Comparison of ENCODE assay signal across 1 cellular context in the genomic region with DNA sequence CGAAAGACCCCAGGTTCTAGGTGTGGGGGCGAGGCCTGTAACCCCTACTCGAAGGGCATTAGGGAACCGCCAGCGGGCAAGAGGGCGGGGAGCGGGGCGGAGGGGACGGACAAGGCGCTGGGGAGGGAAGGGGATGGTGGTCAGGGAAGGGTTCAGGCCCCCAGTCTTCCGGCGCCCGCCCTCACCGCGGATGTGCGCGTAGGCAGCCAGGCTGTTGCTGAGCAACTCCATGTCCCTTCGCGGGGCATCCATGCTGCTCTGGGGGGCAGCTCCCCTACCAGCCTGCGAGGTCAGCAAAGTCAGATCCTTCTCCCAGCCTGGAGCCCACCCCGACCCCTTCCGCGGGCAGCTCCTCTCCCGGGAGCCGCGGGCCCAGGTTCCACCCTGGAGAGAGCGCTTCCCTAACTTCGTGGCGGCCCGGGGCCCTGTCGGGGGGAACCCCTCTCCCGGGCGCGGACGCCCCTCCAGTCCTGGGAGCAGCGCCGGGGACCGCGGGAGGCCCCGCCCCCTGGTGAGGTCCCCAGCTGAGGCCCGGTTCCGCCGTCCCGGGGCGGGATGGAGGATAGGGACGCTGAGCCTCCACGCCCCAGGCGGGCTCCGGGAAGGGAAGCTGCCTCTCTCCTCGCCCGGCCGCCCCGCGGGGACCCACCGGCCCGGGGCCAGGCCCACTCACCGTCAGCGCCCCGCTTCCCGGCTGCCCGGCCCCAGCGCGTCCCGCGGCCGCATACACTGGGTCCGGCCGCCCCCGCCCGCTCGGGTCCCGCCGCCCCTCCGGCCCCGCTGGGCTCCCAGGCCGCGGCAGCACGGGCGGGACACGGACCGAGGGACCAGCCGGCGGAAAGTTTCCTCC.
TF ChIP-seq lines count a peak whose summit lies in the region.

No MANE protein-coding gene starts in this region.

TF ChIP-seq in K562, 482 proteins besides CTCF, POLR2A, EP300 and RAD21 (continued from another document and continues in another):
- TF ChIP-seq, protein P1, sequence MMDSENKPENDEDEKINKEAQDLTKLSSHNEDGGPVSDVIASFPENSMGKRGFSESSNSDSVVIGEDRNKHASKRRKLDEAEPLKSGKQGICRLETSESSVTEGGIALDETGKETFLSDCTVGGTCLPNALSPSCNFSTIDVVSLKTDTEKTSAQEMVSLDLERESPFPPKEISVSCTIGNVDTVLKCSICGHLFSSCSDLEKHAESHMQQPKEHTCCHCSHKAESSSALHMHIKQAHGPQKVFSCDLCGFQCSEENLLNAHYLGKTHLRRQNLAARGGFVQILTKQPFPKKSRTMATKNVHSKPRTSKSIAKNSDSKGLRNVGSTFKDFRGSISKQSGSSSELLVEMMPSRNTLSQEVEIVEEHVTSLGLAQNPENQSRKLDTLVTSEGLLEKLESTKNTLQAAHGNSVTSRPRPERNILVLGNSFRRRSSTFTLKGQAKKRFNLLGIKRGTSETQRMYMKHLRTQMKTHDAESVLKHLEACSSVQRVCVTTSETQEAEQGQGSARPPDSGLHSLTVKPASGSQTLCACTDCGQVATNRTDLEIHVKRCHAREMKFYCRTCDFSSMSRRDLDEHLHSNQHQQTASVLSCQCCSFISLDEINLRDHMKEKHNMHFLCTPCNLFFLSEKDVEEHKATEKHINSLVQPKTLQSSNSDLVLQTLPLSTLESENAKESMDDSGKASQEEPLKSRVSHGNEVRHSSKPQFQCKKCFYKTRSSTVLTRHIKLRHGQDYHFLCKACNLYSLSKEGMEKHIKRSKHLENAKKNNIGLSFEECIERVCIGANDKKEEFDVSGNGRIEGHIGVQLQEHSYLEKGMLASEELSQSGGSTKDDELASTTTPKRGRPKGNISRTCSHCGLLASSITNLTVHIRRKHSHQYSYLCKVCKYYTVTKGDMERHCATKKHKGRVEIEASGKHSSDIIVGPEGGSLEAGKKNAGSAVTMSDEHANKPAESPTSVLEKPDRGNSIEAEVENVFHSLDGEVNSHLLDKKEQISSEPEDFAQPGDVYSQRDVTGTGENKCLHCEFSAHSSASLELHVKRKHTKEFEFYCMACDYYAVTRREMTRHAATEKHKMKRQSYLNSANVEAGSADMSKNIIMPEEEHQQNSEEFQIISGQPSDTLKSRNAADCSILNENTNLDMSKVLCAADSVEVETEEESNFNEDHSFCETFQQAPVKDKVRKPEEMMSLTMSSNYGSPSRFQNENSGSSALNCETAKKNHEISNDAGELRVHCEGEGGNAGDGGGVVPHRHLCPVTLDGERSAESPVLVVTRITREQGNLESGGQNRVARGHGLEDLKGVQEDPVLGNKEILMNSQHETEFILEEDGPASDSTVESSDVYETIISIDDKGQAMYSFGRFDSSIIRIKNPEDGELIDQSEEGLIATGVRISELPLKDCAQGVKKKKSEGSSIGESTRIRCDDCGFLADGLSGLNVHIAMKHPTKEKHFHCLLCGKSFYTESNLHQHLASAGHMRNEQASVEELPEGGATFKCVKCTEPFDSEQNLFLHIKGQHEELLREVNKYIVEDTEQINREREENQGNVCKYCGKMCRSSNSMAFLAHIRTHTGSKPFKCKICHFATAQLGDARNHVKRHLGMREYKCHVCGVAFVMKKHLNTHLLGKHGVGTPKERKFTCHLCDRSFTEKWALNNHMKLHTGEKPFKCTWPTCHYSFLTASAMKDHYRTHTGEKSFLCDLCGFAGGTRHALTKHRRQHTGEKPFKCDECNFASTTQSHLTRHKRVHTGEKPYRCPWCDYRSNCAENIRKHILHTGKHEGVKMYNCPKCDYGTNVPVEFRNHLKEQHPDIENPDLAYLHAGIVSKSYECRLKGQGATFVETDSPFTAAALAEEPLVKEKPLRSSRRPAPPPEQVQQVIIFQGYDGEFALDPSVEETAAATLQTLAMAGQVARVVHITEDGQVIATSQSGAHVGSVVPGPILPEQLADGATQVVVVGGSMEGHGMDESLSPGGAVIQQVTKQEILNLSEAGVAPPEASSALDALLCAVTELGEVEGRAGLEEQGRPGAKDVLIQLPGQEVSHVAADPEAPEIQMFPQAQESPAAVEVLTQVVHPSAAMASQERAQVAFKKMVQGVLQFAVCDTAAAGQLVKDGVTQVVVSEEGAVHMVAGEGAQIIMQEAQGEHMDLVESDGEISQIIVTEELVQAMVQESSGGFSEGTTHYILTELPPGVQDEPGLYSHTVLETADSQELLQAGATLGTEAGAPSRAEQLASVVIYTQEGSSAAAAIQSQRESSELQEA (IDR thresholded peaks at IDR 0.05; ENCODE audit: low read depth): no peak
- no peak for TF ChIP-seq FOXA1 (IDR thresholded peaks at IDR 0.05; ENCODE audit: borderline replicate concordance)
- TF ChIP-seq XRCC4 (IDR thresholded peaks at IDR 0.05; ENCODE audit: extremely low read depth, insufficient read depth, insufficient read length): no peak
- TF ChIP-seq ZSCAN32 (CRISPR knock-in tag; IDR thresholded peaks at IDR 0.05): no peak
- TF ChIP-seq, protein P2, sequence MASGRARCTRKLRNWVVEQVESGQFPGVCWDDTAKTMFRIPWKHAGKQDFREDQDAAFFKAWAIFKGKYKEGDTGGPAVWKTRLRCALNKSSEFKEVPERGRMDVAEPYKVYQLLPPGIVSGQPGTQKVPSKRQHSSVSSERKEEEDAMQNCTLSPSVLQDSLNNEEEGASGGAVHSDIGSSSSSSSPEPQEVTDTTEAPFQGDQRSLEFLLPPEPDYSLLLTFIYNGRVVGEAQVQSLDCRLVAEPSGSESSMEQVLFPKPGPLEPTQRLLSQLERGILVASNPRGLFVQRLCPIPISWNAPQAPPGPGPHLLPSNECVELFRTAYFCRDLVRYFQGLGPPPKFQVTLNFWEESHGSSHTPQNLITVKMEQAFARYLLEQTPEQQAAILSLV (tag; IDR thresholded peaks at IDR 0.05): no peak
- peak in 1 of 2 experiments; percentile 69; a peak in 2 of 4 replicates for TF ChIP-seq NONO (IDR thresholded peaks at IDR 0.05; ENCODE audit: low read depth in 2 of 2, low read length in 1 of 2)
- TF ChIP-seq SIN3A (IDR thresholded peaks at IDR 0.05; ENCODE audit: borderline replicate concordance in 2 of 2, control insufficient read depth in 1 of 2, low read depth in 2 of 2, low read length in 2 of 2): no peak; a peak in 1 of 4 replicates
- no peak; the same call in 1 of the 2 replicates for TF ChIP-seq ZBTB1 (CRISPR knock-in tag; IDR thresholded peaks at IDR 0.05; ENCODE audit: borderline replicate concordance, low read depth)
- TF ChIP-seq HMG20B (CRISPR knock-in tag; IDR thresholded peaks at IDR 0.05): no peak
- no peak for TF ChIP-seq ZFP36 (IDR thresholded peaks at IDR 0.05; ENCODE audit: low read depth, low read length, partially characterized antibody)
- no peak for TF ChIP-seq CBX2 (IDR thresholded peaks at IDR 0.05; ENCODE audit: insufficient read depth, low read length, poor library complexity, severe bottlenecking)
- no peak for TF ChIP-seq ZNF212 (CRISPR knock-in tag; IDR thresholded peaks at IDR 0.05)
- TF ChIP-seq, protein P3, sequence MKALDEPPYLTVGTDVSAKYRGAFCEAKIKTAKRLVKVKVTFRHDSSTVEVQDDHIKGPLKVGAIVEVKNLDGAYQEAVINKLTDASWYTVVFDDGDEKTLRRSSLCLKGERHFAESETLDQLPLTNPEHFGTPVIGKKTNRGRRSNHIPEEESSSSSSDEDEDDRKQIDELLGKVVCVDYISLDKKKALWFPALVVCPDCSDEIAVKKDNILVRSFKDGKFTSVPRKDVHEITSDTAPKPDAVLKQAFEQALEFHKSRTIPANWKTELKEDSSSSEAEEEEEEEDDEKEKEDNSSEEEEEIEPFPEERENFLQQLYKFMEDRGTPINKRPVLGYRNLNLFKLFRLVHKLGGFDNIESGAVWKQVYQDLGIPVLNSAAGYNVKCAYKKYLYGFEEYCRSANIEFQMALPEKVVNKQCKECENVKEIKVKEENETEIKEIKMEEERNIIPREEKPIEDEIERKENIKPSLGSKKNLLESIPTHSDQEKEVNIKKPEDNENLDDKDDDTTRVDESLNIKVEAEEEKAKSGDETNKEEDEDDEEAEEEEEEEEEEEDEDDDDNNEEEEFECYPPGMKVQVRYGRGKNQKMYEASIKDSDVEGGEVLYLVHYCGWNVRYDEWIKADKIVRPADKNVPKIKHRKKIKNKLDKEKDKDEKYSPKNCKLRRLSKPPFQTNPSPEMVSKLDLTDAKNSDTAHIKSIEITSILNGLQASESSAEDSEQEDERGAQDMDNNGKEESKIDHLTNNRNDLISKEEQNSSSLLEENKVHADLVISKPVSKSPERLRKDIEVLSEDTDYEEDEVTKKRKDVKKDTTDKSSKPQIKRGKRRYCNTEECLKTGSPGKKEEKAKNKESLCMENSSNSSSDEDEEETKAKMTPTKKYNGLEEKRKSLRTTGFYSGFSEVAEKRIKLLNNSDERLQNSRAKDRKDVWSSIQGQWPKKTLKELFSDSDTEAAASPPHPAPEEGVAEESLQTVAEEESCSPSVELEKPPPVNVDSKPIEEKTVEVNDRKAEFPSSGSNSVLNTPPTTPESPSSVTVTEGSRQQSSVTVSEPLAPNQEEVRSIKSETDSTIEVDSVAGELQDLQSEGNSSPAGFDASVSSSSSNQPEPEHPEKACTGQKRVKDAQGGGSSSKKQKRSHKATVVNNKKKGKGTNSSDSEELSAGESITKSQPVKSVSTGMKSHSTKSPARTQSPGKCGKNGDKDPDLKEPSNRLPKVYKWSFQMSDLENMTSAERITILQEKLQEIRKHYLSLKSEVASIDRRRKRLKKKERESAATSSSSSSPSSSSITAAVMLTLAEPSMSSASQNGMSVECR (CRISPR knock-in tag; IDR thresholded peaks at IDR 0.05): no peak
- no peak for TF ChIP-seq RNF2 (IDR thresholded peaks at IDR 0.05)
- no peak for TF ChIP-seq MTA3 (IDR thresholded peaks at IDR 0.05; ENCODE audit: borderline replicate concordance)
- TF ChIP-seq U2AF2 (optimal IDR thresholded peaks at IDR 0.05; ENCODE audit: low read depth, low read length): no peak
- no peak for TF ChIP-seq TCF7L2 (IDR thresholded peaks at IDR 0.05; ENCODE audit: low read depth, low read length)
- TF ChIP-seq IFI16 (CRISPR knock-in tag; IDR thresholded peaks at IDR 0.05): no peak
- TF ChIP-seq, protein P4, sequence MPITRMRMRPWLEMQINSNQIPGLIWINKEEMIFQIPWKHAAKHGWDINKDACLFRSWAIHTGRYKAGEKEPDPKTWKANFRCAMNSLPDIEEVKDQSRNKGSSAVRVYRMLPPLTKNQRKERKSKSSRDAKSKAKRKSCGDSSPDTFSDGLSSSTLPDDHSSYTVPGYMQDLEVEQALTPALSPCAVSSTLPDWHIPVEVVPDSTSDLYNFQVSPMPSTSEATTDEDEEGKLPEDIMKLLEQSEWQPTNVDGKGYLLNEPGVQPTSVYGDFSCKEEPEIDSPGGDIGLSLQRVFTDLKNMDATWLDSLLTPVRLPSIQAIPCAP (CRISPR knock-in tag; IDR thresholded peaks at IDR 0.05; ENCODE audit: borderline replicate concordance): no peak
- TF ChIP-seq SAP30 (IDR thresholded peaks at IDR 0.05; ENCODE audit: borderline replicate concordance, insufficient read depth, low read depth, low read length, poor library complexity, severe bottlenecking): peak; percentile 15
- no peak for TF ChIP-seq NFXL1 (CRISPR knock-in tag; IDR thresholded peaks at IDR 0.05)
- no peak for TF ChIP-seq ZNF133 (CRISPR knock-in tag; IDR thresholded peaks at IDR 0.05)
- TF ChIP-seq MTA2 (IDR thresholded peaks at IDR 0.05; ENCODE audit: low read depth): no peak
- TF ChIP-seq HDAC6 (IDR thresholded peaks at IDR 0.05; ENCODE audit: low read depth, low read length): no peak
- no peak for TF ChIP-seq ZNF184 (CRISPR knock-in tag; IDR thresholded peaks at IDR 0.05)
- no peak for TF ChIP-seq NFIX (CRISPR knock-in tag; IDR thresholded peaks at IDR 0.05; ENCODE audit: low read depth)
- no peak for TF ChIP-seq CBX5 (IDR thresholded peaks at IDR 0.05; ENCODE audit: borderline replicate concordance, low read depth)
- TF ChIP-seq HMG20A (CRISPR knock-in tag; conservative IDR thresholded peaks at IDR 0.05): no peak
- no peak for TF ChIP-seq PURB (CRISPR knock-in tag; IDR thresholded peaks at IDR 0.05; ENCODE audit: low read depth)
- TF ChIP-seq ZNF766 (CRISPR knock-in tag; conservative IDR thresholded peaks at IDR 0.05): no peak
- no peak for TF ChIP-seq SMARCB1 (IDR thresholded peaks at IDR 0.05; ENCODE audit: insufficient read length, low read depth)
- no peak for TF ChIP-seq BRCA1 (IDR thresholded peaks at IDR 0.05)
- no peak for TF ChIP-seq BRCA1 (CRISPR knock-in tag; IDR thresholded peaks at IDR 0.05)
- TF ChIP-seq TSC22D4 (tag; IDR thresholded peaks at IDR 0.05): no peak
- no peak for TF ChIP-seq ZNF143 (CRISPR knock-in tag; IDR thresholded peaks at IDR 0.05)
- TF ChIP-seq, protein P5, sequence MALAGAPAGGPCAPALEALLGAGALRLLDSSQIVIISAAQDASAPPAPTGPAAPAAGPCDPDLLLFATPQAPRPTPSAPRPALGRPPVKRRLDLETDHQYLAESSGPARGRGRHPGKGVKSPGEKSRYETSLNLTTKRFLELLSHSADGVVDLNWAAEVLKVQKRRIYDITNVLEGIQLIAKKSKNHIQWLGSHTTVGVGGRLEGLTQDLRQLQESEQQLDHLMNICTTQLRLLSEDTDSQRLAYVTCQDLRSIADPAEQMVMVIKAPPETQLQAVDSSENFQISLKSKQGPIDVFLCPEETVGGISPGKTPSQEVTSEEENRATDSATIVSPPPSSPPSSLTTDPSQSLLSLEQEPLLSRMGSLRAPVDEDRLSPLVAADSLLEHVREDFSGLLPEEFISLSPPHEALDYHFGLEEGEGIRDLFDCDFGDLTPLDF (CRISPR knock-in tag; IDR thresholded peaks at IDR 0.05): no peak
- no peak for TF ChIP-seq SLC30A9 (CRISPR knock-in tag; IDR thresholded peaks at IDR 0.05)
- no peak; the same call in 1 of the 2 replicates for TF ChIP-seq CTBP1 (IDR thresholded peaks at IDR 0.05; ENCODE audit: borderline replicate concordance)
- no peak for TF ChIP-seq SP2 (IDR thresholded peaks at IDR 0.05; ENCODE audit: extremely low read depth, low read depth, low read length, poor library complexity, severe bottlenecking)
- TF ChIP-seq RBM39 (optimal IDR thresholded peaks at IDR 0.05; ENCODE audit: low read depth, low read length): no peak
- no peak for TF ChIP-seq MCM3 (IDR thresholded peaks at IDR 0.05)
- TF ChIP-seq NFE2 (IDR thresholded peaks at IDR 0.05; ENCODE audit: low read depth): no peak
- TF ChIP-seq SMARCE1 (IDR thresholded peaks at IDR 0.05): no peak
- TF ChIP-seq, protein P6, sequence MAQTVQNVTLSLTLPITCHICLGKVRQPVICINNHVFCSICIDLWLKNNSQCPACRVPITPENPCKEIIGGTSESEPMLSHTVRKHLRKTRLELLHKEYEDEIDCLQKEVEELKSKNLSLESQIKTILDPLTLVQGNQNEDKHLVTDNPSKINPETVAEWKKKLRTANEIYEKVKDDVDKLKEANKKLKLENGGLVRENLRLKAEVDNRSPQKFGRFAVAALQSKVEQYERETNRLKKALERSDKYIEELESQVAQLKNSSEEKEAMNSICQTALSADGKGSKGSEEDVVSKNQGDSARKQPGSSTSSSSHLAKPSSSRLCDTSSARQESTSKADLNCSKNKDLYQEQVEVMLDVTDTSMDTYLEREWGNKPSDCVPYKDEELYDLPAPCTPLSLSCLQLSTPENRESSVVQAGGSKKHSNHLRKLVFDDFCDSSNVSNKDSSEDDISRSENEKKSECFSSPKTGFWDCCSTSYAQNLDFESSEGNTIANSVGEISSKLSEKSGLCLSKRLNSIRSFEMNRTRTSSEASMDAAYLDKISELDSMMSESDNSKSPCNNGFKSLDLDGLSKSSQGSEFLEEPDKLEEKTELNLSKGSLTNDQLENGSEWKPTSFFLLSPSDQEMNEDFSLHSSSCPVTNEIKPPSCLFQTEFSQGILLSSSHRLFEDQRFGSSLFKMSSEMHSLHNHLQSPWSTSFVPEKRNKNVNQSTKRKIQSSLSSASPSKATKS (CRISPR knock-in tag; IDR thresholded peaks at IDR 0.05): no peak
- TF ChIP-seq HEY1 (CRISPR knock-in tag; IDR thresholded peaks at IDR 0.05; ENCODE audit: borderline replicate concordance): no peak
- no peak for TF ChIP-seq HOXB6 (CRISPR knock-in tag; IDR thresholded peaks at IDR 0.05; ENCODE audit: borderline replicate concordance)
- no peak for TF ChIP-seq CBX3 (IDR thresholded peaks at IDR 0.05; ENCODE audit: borderline replicate concordance in 1 of 2, low read length in 2 of 2)
- TF ChIP-seq SAFB2 (IDR thresholded peaks at IDR 0.05; ENCODE audit: borderline replicate concordance, low read depth, low read length, severe bottlenecking): no peak
- TF ChIP-seq E2F3 (CRISPR knock-in tag; IDR thresholded peaks at IDR 0.05): 0 out of 2 replicates have a peak, but pooled peaks have one; percentile 20
